11 cellular contexts compared by ENCODE assay signal in genomic region chr1:92956254-92956653, GRCh38. TPM values are rescaled to one million over a fixed set of nuclear protein-coding genes. Genes with fewer than 3 reads are reported as not detected.
DNase-seq lines count a peak whose midpoint lies in the region; ATAC-seq, FAIRE-seq and TF ChIP-seq lines count a peak whose summit lies in the region.
"Had no signal": no experiment of that assay in that cellular context is flagged by ENCODE, and none has a peak within 500 bp of the region (broad histone marks: within the 10 kb centered on the region; RNA-seq: fewer than 3 reads in every experiment).

No MANE protein-coding gene starts in this region.

- no TSS peak for BruUV-seq in K562 (replicated peaks; lab: Mats Ljungman, UMichigan)

- TF ChIP-seq CTCF in K562 (IDR thresholded peaks at IDR 0.05 in 2 of 3, conservative IDR thresholded peaks at IDR 0.05 in 1 of 3; ENCODE audit: insufficient read depth in 2 of 3, low read depth in 1 of 3, low read length in 3 of 3): no peak

- no peaks in the 10 kb centered on the region for H4K20me1 ChIP-seq in K562 (replicated peaks; ENCODE audit: control insufficient read depth, insufficient read depth, low read length)

- no peak overlapping the region for H2AFZ ChIP-seq in K562 (ENCODE audit: low read depth, low read length)
- H2AFZ ChIP-seq: GM23338 had no signal

- FAIRE-seq in K562 (lab: Jason Lieb, UNC): no peak

- peak overlapping the region; percentile 55; the same call in 1 of the 2 replicates for H3K4me2 ChIP-seq in K562 (ENCODE audit: insufficient read depth, low read length)
- H3K4me2 ChIP-seq: GM23338 had no signal

- no peak for DNase-seq in activated CD4-positive, alpha-beta T cell treated with anti-CD3 and anti-CD28 coated beads for 36 hours
- DNase-seq in activated CD4-positive, alpha-beta T cell treated with anti-CD3 and anti-CD28 coated beads for 4 hours: no peak
- peak; percentile 55 for DNase-seq in NCI-H69 (lab: John Stamatoyannopoulos, UW)
- no peak for DNase-seq in K562 (ENCODE audit: extremely low read depth in 1 of 4, low spot score in 3 of 4)
- DNase-seq in stimulated activated effector memory CD8-positive, alpha-beta T cell treated with anti-CD3 and anti-CD28 coated beads, Interleukin-12 subunit alpha, Interleukin-12 subunit beta, amount 100 ng/mL, for 72 hours (ENCODE audit: low spot score in 2 of 2): no peak
- DNase-seq in T-helper 1 cell: no peak
- DNase-seq in germinal center (ENCODE audit: low spot score): no peak
- no peak for DNase-seq in kidney tubule cell (ENCODE audit: low spot score)
- DNase-seq: NCI-H526 had no signal

- no peaks in the 10 kb centered on the region for H3K27me3 Mint-ChIP-seq in activated CD4-positive, alpha-beta T cell treated with anti-CD3 and anti-CD28 coated beads for 36 hours

- no peak for TF ChIP-seq EP300 in K562 (IDR thresholded peaks at IDR 0.05; ENCODE audit: low read length)

- CTCF ChIA-PET in activated CD4-positive, alpha-beta T cell treated with anti-CD3 and anti-CD28 coated beads for 36 hours (lab: Charles Lee): interaction anchor here (0.6 to 10.7 kb wide), 7 partner anchors 12 to 784 kb away, joined by 3 to 156 read pairs (median 5); no protein-coding TSS in a partner anchor
- CTCF ChIA-PET in K562 (lab: Yijun Ruan, JAX; ENCODE audit: low intra/inter-chr PET ratio): no interaction called here

- no peak overlapping the region for H3K4me3 ChIP-seq in K562
- H3K4me3 ChIP-seq: GM23338 had no signal

- no peak for TF ChIP-seq RAD21 in K562 (CRISPR knock-in tag; conservative IDR thresholded peaks at IDR 0.05 in 1 of 2, IDR thresholded peaks at IDR 0.05 in 1 of 2)

- H3K36me3 Mint-ChIP-seq in activated CD4-positive, alpha-beta T cell treated with anti-CD3 and anti-CD28 coated beads for 36 hours (ENCODE audit: low read depth): peaks cover 6% of the 10 kb centered on the region
- H3K36me3 Mint-ChIP-seq in stimulated activated effector memory CD8-positive, alpha-beta T cell treated with anti-CD3 and anti-CD28 coated beads, Interleukin-12 subunit alpha, Interleukin-12 subunit beta, amount 100 ng/mL, for 72 hours: peaks cover 9% of the 10 kb centered on the region

- H3K27ac Mint-ChIP-seq in activated CD4-positive, alpha-beta T cell treated with anti-CD3 and anti-CD28 coated beads for 36 hours: peak overlapping the region; percentile 69
- H3K27ac Mint-ChIP-seq in stimulated activated effector memory CD8-positive, alpha-beta T cell treated with anti-CD3 and anti-CD28 coated beads, Interleukin-12 subunit alpha, Interleukin-12 subunit beta, amount 100 ng/mL, for 72 hours: peak overlapping the region; percentile 73
- H3K27ac Mint-ChIP-seq: GM23338 had no signal

- no peak for TF ChIP-seq POLR2A in K562 (conservative IDR thresholded peaks at IDR 0.05)

- H3K9me3 ChIP-seq in K562 (replicated peaks; ENCODE audit: control insufficient read depth, insufficient read depth, low read depth, low read length): no peaks in the 10 kb centered on the region

- no peaks in the 10 kb centered on the region for H3K9me3 Mint-ChIP-seq in activated CD4-positive, alpha-beta T cell treated with anti-CD3 and anti-CD28 coated beads for 36 hours (ENCODE audit: low read depth)
- no peaks in the 10 kb centered on the region for H3K9me3 Mint-ChIP-seq in stimulated activated effector memory CD8-positive, alpha-beta T cell treated with anti-CD3 and anti-CD28 coated beads, Interleukin-12 subunit alpha, Interleukin-12 subunit beta, amount 100 ng/mL, for 72 hours
- H3K9me3 Mint-ChIP-seq: GM23338 had no signal

- H3K4me1 Mint-ChIP-seq in activated CD4-positive, alpha-beta T cell treated with anti-CD3 and anti-CD28 coated beads for 36 hours: peaks cover 62% of the 10 kb centered on the region
- H3K4me1 Mint-ChIP-seq in stimulated activated effector memory CD8-positive, alpha-beta T cell treated with anti-CD3 and anti-CD28 coated beads, Interleukin-12 subunit alpha, Interleukin-12 subunit beta, amount 100 ng/mL, for 72 hours: peaks cover 60% of the 10 kb centered on the region

- ATAC-seq in activated CD4-positive, alpha-beta T cell treated with anti-CD3 and anti-CD28 coated beads for 36 hours: no peak
- ATAC-seq in K562: no peak
- ATAC-seq in stimulated activated effector memory CD8-positive, alpha-beta T cell treated with anti-CD3 and anti-CD28 coated beads, Interleukin-12 subunit alpha, Interleukin-12 subunit beta, amount 100 ng/mL, for 72 hours: no peak
- ATAC-seq: GM23338, left lobe of liver had no signal

- no peak overlapping the region for H3K9ac ChIP-seq in K562 (ENCODE audit: insufficient read depth in 1 of 2, low read depth in 2 of 2, low read length in 2 of 2)

- POLR2A ChIA-PET in activated CD4-positive, alpha-beta T cell treated with anti-CD3 and anti-CD28 coated beads for 36 hours (lab: Charles Lee): no interaction called here
- POLR2A ChIA-PET in K562 (lab: Yijun Ruan, JAX): interaction anchor here (0.6 to 0.7 kb wide), 2 partner anchors 74 to 171 kb away, joined by 3 to 5 read pairs; no protein-coding TSS in a partner anchor

- intact Hi-C loops in activated CD4-positive, alpha-beta T cell treated with anti-CD3 and anti-CD28 coated beads for 36 hours (cut with DNase I, micrococcal nuclease): no loop called here
- intact Hi-C loops in K562 (cut with micrococcal nuclease): no loop called here

- H3K4me1 ChIP-seq in K562 (replicated peaks in 1 of 2; ENCODE audit: control insufficient read depth in 2 of 2, insufficient read depth in 2 of 2, low read length in 2 of 2): peaks cover 25 to 35% of the 10 kb centered on the region in 2 experiments

- peak overlapping the region; percentile 29 for H3K4me3 Mint-ChIP-seq in activated CD4-positive, alpha-beta T cell treated with anti-CD3 and anti-CD28 coated beads for 36 hours
- H3K4me3 Mint-ChIP-seq in stimulated activated effector memory CD8-positive, alpha-beta T cell treated with anti-CD3 and anti-CD28 coated beads, Interleukin-12 subunit alpha, Interleukin-12 subunit beta, amount 100 ng/mL, for 72 hours: peak overlapping the region; percentile 45
- H3K4me3 Mint-ChIP-seq: GM23338 had no signal

- H3K79me2 ChIP-seq in K562 (ENCODE audit: control insufficient read depth, insufficient read depth, low read length): no peaks in the 10 kb centered on the region

- H3K9me1 ChIP-seq in K562 (ENCODE audit: control insufficient read depth, insufficient read depth, low read length): no peaks in the 10 kb centered on the region

- no peaks in the 10 kb centered on the region for H3K36me3 ChIP-seq in K562 (ENCODE audit: control insufficient read depth, insufficient read depth, low read length)

- in situ Hi-C loops in K562 (cut with MboI): no loop called here

- H3K27ac ChIP-seq in K562 (ENCODE audit: extremely low read depth, low read depth, low read length): no peak overlapping the region

- H3K27me3 ChIP-seq in K562 (ENCODE audit: control insufficient read depth in 2 of 2, insufficient read depth in 2 of 2, low read length in 2 of 2): no peaks in the 10 kb centered on the region

TF ChIP-seq in K562, 482 proteins besides CTCF, POLR2A, EP300 and RAD21:
- TF ChIP-seq CCNT2 (IDR thresholded peaks at IDR 0.05; ENCODE audit: borderline replicate concordance, extremely low read depth, insufficient read length, low read depth, low read length): no peak
- no peak for TF ChIP-seq ESRRA (IDR thresholded peaks at IDR 0.05; ENCODE audit: borderline replicate concordance, low read depth)
- no peak for TF ChIP-seq ZBTB5 (IDR thresholded peaks at IDR 0.05)
- no peak for TF ChIP-seq ZNF445 (CRISPR knock-in tag; IDR thresholded peaks at IDR 0.05; ENCODE audit: low read depth)

RNA-seq across cellular contexts. Expression of gene DIPK1A, which starts 5.0 kb away (rescaled TPM):
- 1 to 10 TPM; 6.1 to 6.5 TPM for total RNA-seq in activated CD4-positive, alpha-beta T cell treated with anti-CD3 and anti-CD28 coated beads for 36 hours
- total RNA-seq in K562 (2011; cell fraction: chromatin; rRNA removed; ENCODE audit: low replicate concordance): 2.0 and 4.2 TPM in 2 replicates
- total RNA-seq in K562 (2011; cell fraction: nucleolus; rRNA removed): 1.5 and 1.7 TPM in 2 replicates
- total RNA-seq in K562 (2011; cell fraction: nucleoplasm; rRNA removed): 3.3 and 4.8 TPM in 2 replicates
- total RNA-seq in K562 (2014; rRNA removed) (0.54 and 0.69 TPM in 2 replicates), K562 (2014; rRNA removed; fragmentation: Illumina TruSeq; extraction: Trizol) (1.3 and 1.9 TPM in 2 replicates), K562 (2015; rRNA removed; fragmentation: Illumina TruSeq; extraction: Trizol) (1.1 and 1.2 TPM in 2 replicates), K562 (2021) (1.3 TPM in 2 replicates)
- polyA plus RNA-seq in K562 (2011; rRNA removed) (1.4 and 2.0 TPM in 2 replicates), K562 (2014; fragmentation: Illumina TruSeq; extraction: Trizol) (1.5 TPM in 2 replicates), K562 (2014; fragmentation: Nextera tagmentation; extraction: Ambion mirVana) (1 to 10 TPM; 2.4 to 2.5 TPM), K562 (2014; rRNA removed) (0.65 and 0.91 TPM in 2 replicates)
- polyA plus RNA-seq in K562 (2011; cell fraction: cytosol; rRNA removed): 0.19 and 0.84 TPM in 2 replicates
- 0.51 TPM in 2 replicates for polyA plus RNA-seq in K562 (2011; cell fraction: nucleus; rRNA removed)
- 2.6 and 3.5 TPM in 2 replicates for polyA plus RNA-seq in K562 (2012)
- polyA minus RNA-seq in K562 (2011; rRNA and poly(A)+ RNA removed): 2.1 and 2.7 TPM in 2 replicates
- 0.73 and 0.76 TPM in 2 replicates for polyA minus RNA-seq in K562 (2011; cell fraction: cytosol; rRNA and poly(A)+ RNA removed)
- polyA minus RNA-seq in K562 (2011; cell fraction: nucleus; rRNA and poly(A)+ RNA removed): 0.56 and 0.67 TPM in 2 replicates
